Comparison of ENCODE assay signal across 1 cellular context in genomic region chr3:119794971-119795612, GRCh38.
A peak's percentile ranks its signal among the peaks of the same experiment; 100 is the strongest.
TF ChIP-seq lines count a peak whose summit lies in the region.

No MANE protein-coding gene starts in this region.

TF ChIP-seq in HepG2, 621 proteins besides CTCF, POLR2A, EP300 and RAD21 (continued from another document and continues in another):
- no peak for TF ChIP-seq USF2 (IDR thresholded peaks at IDR 0.05; ENCODE audit: low read depth, low read length)
- no peak for TF ChIP-seq USF2 (CRISPR knock-in tag; IDR thresholded peaks at IDR 0.05; ENCODE audit: borderline replicate concordance)
- peak; percentile 43; the same call in 1 of the 2 replicates for TF ChIP-seq ZNF264 (CRISPR knock-in tag; IDR thresholded peaks at IDR 0.05)
- TF ChIP-seq KAT7 (CRISPR knock-in tag; IDR thresholded peaks at IDR 0.05; ENCODE audit: borderline replicate concordance): 0 out of 2 replicates have a peak, but pooled peaks have one; percentile 43
- peak; percentile 67 to 79; a peak in 3 of 4 replicates for TF ChIP-seq NR2F1 (CRISPR knock-in tag; IDR thresholded peaks at IDR 0.05)
- no peak for TF ChIP-seq RBM22 (optimal IDR thresholded peaks at IDR 0.05; ENCODE audit: low read length)
- TF ChIP-seq ADNP (CRISPR knock-in tag; IDR thresholded peaks at IDR 0.05): 0 out of 2 replicates have a peak, but pooled peaks have one; percentile 10
- TF ChIP-seq ZSCAN20 (CRISPR knock-in tag; IDR thresholded peaks at IDR 0.05; ENCODE audit: borderline replicate concordance): 0 out of 2 replicates have a peak, but pooled peaks have one; percentile 56
- peak; percentile 73 for TF ChIP-seq ZGPAT (CRISPR knock-in tag; IDR thresholded peaks at IDR 0.05)
- peak; percentile 76 for TF ChIP-seq ZNF503 (CRISPR knock-in tag; IDR thresholded peaks at IDR 0.05)
- no peak for TF ChIP-seq GLI4 (CRISPR knock-in tag; IDR thresholded peaks at IDR 0.05; ENCODE audit: borderline replicate concordance)
- no peak for TF ChIP-seq ZSCAN22 (CRISPR knock-in tag; IDR thresholded peaks at IDR 0.05)
- peak; percentile 30; the same call in 1 of the 2 replicates for TF ChIP-seq AHR (CRISPR knock-in tag; IDR thresholded peaks at IDR 0.05)
- no peak for TF ChIP-seq ZNF225 (CRISPR knock-in tag; IDR thresholded peaks at IDR 0.05)
- peak; percentile 78 for TF ChIP-seq HOMEZ (CRISPR knock-in tag; IDR thresholded peaks at IDR 0.05; ENCODE audit: low read depth)
- TF ChIP-seq ZUFSP (CRISPR knock-in tag; IDR thresholded peaks at IDR 0.05; ENCODE audit: borderline replicate concordance): no peak
- TF ChIP-seq ZNF251 (CRISPR knock-in tag; IDR thresholded peaks at IDR 0.05): no peak
- peak; percentile 65 for TF ChIP-seq KAT8 (CRISPR knock-in tag; IDR thresholded peaks at IDR 0.05)
- no peak for TF ChIP-seq ZNF260 (CRISPR knock-in tag; IDR thresholded peaks at IDR 0.05; ENCODE audit: borderline replicate concordance, low read depth)
- peak; percentile 63; the same call in 1 of the 2 replicates for TF ChIP-seq NR2F2 (IDR thresholded peaks at IDR 0.05; ENCODE audit: borderline replicate concordance, low read depth)
- TF ChIP-seq REPIN1 (CRISPR knock-in tag; IDR thresholded peaks at IDR 0.05; ENCODE audit: borderline replicate concordance, low read depth): peak; percentile 65; the same call in 1 of the 2 replicates
- no peak for TF ChIP-seq NFKBIZ (CRISPR knock-in tag; IDR thresholded peaks at IDR 0.05)
- TF ChIP-seq RXRA (CRISPR knock-in tag; IDR thresholded peaks at IDR 0.05): peak; percentile 96
- TF ChIP-seq SALL2 (CRISPR knock-in tag; IDR thresholded peaks at IDR 0.05): 0 out of 2 replicates have a peak, but pooled peaks have one; percentile 37
- TF ChIP-seq FOXK1 (CRISPR knock-in tag; IDR thresholded peaks at IDR 0.05; ENCODE audit: borderline replicate concordance, low read depth): peak; percentile 56; the same call in 1 of the 2 replicates
- TF ChIP-seq RERE (CRISPR knock-in tag; IDR thresholded peaks at IDR 0.05; ENCODE audit: low read depth): peak; percentile 41; the same call in 1 of the 2 replicates
- peak; percentile 86 for TF ChIP-seq KDM1A (CRISPR knock-in tag; IDR thresholded peaks at IDR 0.05)
- peak; percentile 87; the same call in 1 of the 2 replicates for TF ChIP-seq HMG20A (CRISPR knock-in tag; IDR thresholded peaks at IDR 0.05; ENCODE audit: borderline replicate concordance)
- TF ChIP-seq SP4 (CRISPR knock-in tag; IDR thresholded peaks at IDR 0.05): 0 out of 2 replicates have a peak, but pooled peaks have one; percentile 20
- TF ChIP-seq NAIF1 (CRISPR knock-in tag; IDR thresholded peaks at IDR 0.05; ENCODE audit: borderline replicate concordance): 0 out of 2 replicates have a peak, but pooled peaks have one; percentile 51
- TF ChIP-seq ZNF33B (CRISPR knock-in tag; IDR thresholded peaks at IDR 0.05): no peak
- TF ChIP-seq ZNF770 (CRISPR knock-in tag; IDR thresholded peaks at IDR 0.05): 0 out of 2 replicates have a peak, but pooled peaks have one; percentile 24
- peak; percentile 94 for TF ChIP-seq GATAD2A (CRISPR knock-in tag; IDR thresholded peaks at IDR 0.05)
- TF ChIP-seq KLF11 (CRISPR knock-in tag; IDR thresholded peaks at IDR 0.05): 0 out of 2 replicates have a peak, but pooled peaks have one; percentile 28
- peak; percentile 82 for TF ChIP-seq ISL2 (CRISPR knock-in tag; IDR thresholded peaks at IDR 0.05)
- TF ChIP-seq ZBTB42 (CRISPR knock-in tag; IDR thresholded peaks at IDR 0.05): no peak
- peak; percentile 29; the same call in 1 of the 2 replicates for TF ChIP-seq CBFB (CRISPR knock-in tag; IDR thresholded peaks at IDR 0.05)
- no peak for TF ChIP-seq NFRKB (IDR thresholded peaks at IDR 0.05)
- peak; percentile 69; the same call in 1 of the 2 replicates for TF ChIP-seq CHD2 (IDR thresholded peaks at IDR 0.05; ENCODE audit: low read depth, low read length)
- TF ChIP-seq DNMT3B (CRISPR knock-in tag; conservative IDR thresholded peaks at IDR 0.05): 0 out of 2 replicates have a peak, but pooled peaks have one; percentile 11
- peak; percentile 87 for TF ChIP-seq RXRB (CRISPR knock-in tag; IDR thresholded peaks at IDR 0.05; ENCODE audit: borderline replicate concordance)
- TF ChIP-seq PPARG (CRISPR knock-in tag; conservative IDR thresholded peaks at IDR 0.05): peak; percentile 87
- peak; percentile 96 for TF ChIP-seq FOSL1 (CRISPR knock-in tag; IDR thresholded peaks at IDR 0.05; ENCODE audit: borderline replicate concordance)
- TF ChIP-seq FOXJ3 (CRISPR knock-in tag; IDR thresholded peaks at IDR 0.05; ENCODE audit: borderline replicate concordance): peak; percentile 62; the same call in 1 of the 2 replicates
- TF ChIP-seq FOSL2 (CRISPR knock-in tag; IDR thresholded peaks at IDR 0.05): peak; percentile 99
- peak; percentile 55; the same call in 1 of the 2 replicates for TF ChIP-seq DPF2 (CRISPR knock-in tag; IDR thresholded peaks at IDR 0.05; ENCODE audit: borderline replicate concordance, low read depth)
- peak; percentile 63; the same call in 1 of the 2 replicates for TF ChIP-seq NFE2 (CRISPR knock-in tag; IDR thresholded peaks at IDR 0.05)
